ENCODE assay signal across 23 cellular contexts in the genomic region with DNA sequence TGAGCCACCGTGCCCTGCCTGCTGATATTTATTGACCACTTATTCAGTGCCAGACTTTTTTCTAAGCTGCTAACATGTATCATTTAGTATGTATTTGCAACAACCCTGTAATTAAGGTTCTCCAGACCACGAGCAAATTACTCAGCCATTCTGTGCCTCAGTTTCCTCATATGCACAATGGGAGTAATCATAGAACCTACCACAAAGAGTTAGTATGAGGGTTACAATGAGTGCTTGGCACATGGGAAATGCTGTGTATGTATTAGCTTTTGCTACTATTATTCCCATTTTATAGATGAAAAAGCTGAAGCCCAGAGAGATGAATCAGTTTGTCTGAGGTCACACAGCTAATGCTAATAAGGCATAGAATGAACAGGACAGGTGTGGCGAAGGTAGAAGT.
"Had no signal": no experiment of that assay in that cellular context is flagged by ENCODE, and none has a peak within 500 bp of the region (broad histone marks: within the 10 kb centered on the region; RNA-seq: fewer than 3 reads in every experiment).

No MANE protein-coding gene starts in this region.

- H3K36me3 Mint-ChIP-seq: mesothelial cell of epicardium, naive B cell had no signal

- H3K27me3 ChIP-seq: dorsolateral prefrontal cortex, esophagus muscularis mucosa, gastroesophageal sphincter, heart left ventricle, left lung had no signal

- H3K36me3 ChIP-seq: esophagus muscularis mucosa, gastroesophageal sphincter, heart left ventricle, left lung, lower lobe of right lung had no signal

- H3K4me1 ChIP-seq: foreskin keratinocyte, gastroesophageal sphincter had no signal

- H3K9me3 Mint-ChIP-seq: mesothelial cell of epicardium, naive B cell had no signal

- ATAC-seq: foreskin keratinocyte, gastroesophageal sphincter, heart left ventricle, left cardiac atrium, left lung, left ventricle myocardium superior, lower lobe of right lung had no signal

- H3K4me3 ChIP-seq: coronary artery, dorsolateral prefrontal cortex, esophagus muscularis mucosa, gastroesophageal sphincter, heart left ventricle, left lung, lower lobe of right lung, mucosa of descending colon had no signal

- H3K27ac Mint-ChIP-seq: mesothelial cell of epicardium had no signal

- H3K4me3 Mint-ChIP-seq: mesothelial cell of epicardium, naive B cell had no signal

- DNase-seq: dermis blood vessel endothelial cell; dorsolateral prefrontal cortex; effector CD4-positive, alpha-beta T cell; effector memory CD4-positive, alpha-beta T cell; foreskin keratinocyte; heart left ventricle; hippocampal formation; left cardiac atrium; left lung; left ventricle myocardium superior; lower lobe of right lung; mesenchymal stem cell; naive B cell had no signal

- H3K9me3 ChIP-seq: esophagus muscularis mucosa, gastroesophageal sphincter, heart left ventricle, left lung, lower lobe of right lung, mucosa of descending colon had no signal

- H3K27ac ChIP-seq: coronary artery, dorsolateral prefrontal cortex, esophagus muscularis mucosa, foreskin keratinocyte, gastroesophageal sphincter, lower lobe of right lung had no signal

- FAIRE-seq: colon, endothelial cell of umbilical vein, frontal cortex, islet of Langerhans, keratinocyte had no signal
